Comparison of ENCODE assay signal across 14 cellular contexts in the genomic region with DNA sequence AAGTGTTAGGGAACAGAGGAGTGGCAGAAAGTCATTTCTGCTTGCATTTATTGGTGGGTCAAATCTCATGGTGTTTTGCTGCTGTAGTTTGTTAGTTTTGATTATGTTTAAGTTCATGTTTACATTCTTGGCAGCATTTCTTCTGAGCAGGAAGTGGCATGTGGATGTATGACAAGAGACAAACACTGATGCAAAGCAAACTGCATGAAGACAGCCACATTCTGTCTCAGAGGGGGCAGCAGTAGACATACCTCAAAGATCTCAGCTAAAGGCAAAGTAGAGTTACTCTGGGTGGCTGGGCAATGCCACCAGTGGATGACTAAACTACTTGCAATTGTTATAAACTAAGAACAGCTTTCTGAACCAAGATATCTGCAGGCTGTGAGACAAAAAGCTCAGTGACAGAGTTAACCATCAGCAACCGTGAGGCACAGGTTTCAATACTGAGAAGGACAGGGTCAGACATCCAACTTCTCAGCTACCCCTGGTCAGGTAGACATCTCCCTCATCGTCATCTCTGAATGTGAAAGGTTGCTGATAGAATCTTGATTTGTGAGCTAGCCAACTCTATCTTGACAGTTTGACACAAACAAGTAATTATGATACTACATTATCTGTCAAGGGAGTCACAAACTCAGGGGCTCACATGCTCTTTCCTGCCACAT. TPM values are rescaled to one million over a fixed set of nuclear protein-coding genes. Genes with fewer than 3 reads are reported as not detected.
DNase-seq lines count a peak whose midpoint lies in the region; ATAC-seq, FAIRE-seq and TF ChIP-seq lines count a peak whose summit lies in the region.
"Had no signal": no experiment of that assay in that cellular context is flagged by ENCODE, and none has a peak within 500 bp of the region (broad histone marks: within the 10 kb centered on the region; RNA-seq: fewer than 3 reads in every experiment).

No MANE protein-coding gene starts in this region.

- H3K9ac ChIP-seq in GM12878 (ENCODE audit: control insufficient read depth, insufficient read depth, low read length), result no peak overlapping the region

- intact Hi-C loops in activated naive CD4-positive, alpha-beta T cell treated with anti-CD3 and anti-CD28 coated beads for 36 hours (cut with micrococcal nuclease), result no loop called here
- intact Hi-C loops in GM12878 (cut with micrococcal nuclease; ENCODE audit: unreplicated experiment), result loop anchor here (5.0 kb wide), 3 partner anchors 80 to 540 kb away; a partner anchor contains a TSS

- TF ChIP-seq EP300 in GM12878 (IDR thresholded peaks at IDR 0.05; ENCODE audit: borderline replicate concordance in 1 of 2, control insufficient read depth in 1 of 2, low read depth in 2 of 2, low read length in 2 of 2), result no peak

- H2AFZ ChIP-seq in GM12878 (ENCODE audit: control insufficient read depth, low read depth, low read length), result no peak overlapping the region

- TF ChIP-seq RAD21 in GM12878 (IDR thresholded peaks at IDR 0.05; ENCODE audit: insufficient read depth, low read depth, low read length), result no peak

- RAD21 ChIA-PET in GM12878 (lab: Charles Lee; ENCODE audit: unreplicated experiment), result interaction anchor here (0.9 to 1.7 kb wide), 2 partner anchors 375 to 377 kb away, joined by 3 to 9 read pairs; no protein-coding TSS in a partner anchor

- DNase-seq in activated naive CD4-positive, alpha-beta T cell treated with anti-CD3 and anti-CD28 coated beads, Interleukin-2, amount 10 ng/mL, durations not matched to agents 7 days and 5 days, result no peak
- DNase-seq in activated naive CD4-positive, alpha-beta T cell treated with anti-CD3 and anti-CD28 coated beads for 36 hours, result no peak
- DNase-seq in GM12878 (ENCODE audit: low read depth, low spot score) (no peak), WERI-Rb-1 (no peak), small intestine (no peak), NCI-H1436 treated with DMSO at 0.1 percent for 48 hours (lab: John Stamatoyannopoulos, UW) (no peak)
- no peak for DNase-seq in stimulated activated naive B cell treated with anti-CD40 and anti-IgM and Interleukin-4, amounts not matched to agents 10 μg/mL and 1 μg/mL and 100 μg/mL, for 72 hours
- DNase-seq: activated T-cell treated with anti-CD3 and anti-CD28 coated beads, Interleukin-2, amount 50 U/mL, for 4 hours; NCI-H2107; NK-92 treated with Interleukin-12 subunit alpha and Interleukin-12 subunit beta, amount 100 ng/mL, for 24 hours; SHP77 treated with DMSO at 0.1 percent for 48 hours; upper lobe of left lung had no signal

- peaks cover 3% of the 10 kb centered on the region for H3K9me3 Mint-ChIP-seq in activated naive CD4-positive, alpha-beta T cell treated with anti-CD3 and anti-CD28 coated beads, Interleukin-2, amount 10 ng/mL, durations not matched to agents 7 days and 5 days
- H3K9me3 Mint-ChIP-seq in activated naive CD4-positive, alpha-beta T cell treated with anti-CD3 and anti-CD28 coated beads for 36 hours, result peaks cover 4% of the 10 kb centered on the region
- peaks cover 15 to 24% of the 10 kb centered on the region in 2 donors for H3K9me3 Mint-ChIP-seq in stimulated activated naive B cell treated with anti-CD40 and anti-IgM and Interleukin-4, amounts not matched to agents 10 μg/mL and 1 μg/mL and 100 μg/mL, for 72 hours

- H3K9me3 ChIP-seq in GM12878 (replicated peaks; ENCODE audit: control insufficient read depth, insufficient read depth, low read length), result no peaks in the 10 kb centered on the region
- no peaks in the 10 kb centered on the region for H3K9me3 ChIP-seq in WERI-Rb-1 (ENCODE audit: severe bottlenecking)
- no peaks in the 10 kb centered on the region for H3K9me3 ChIP-seq in small intestine (ENCODE audit: control insufficient read depth, low read depth)
- H3K9me3 ChIP-seq: upper lobe of left lung had no signal

- no peak for TF ChIP-seq CTCF in GM12878 (IDR thresholded peaks at IDR 0.05 in 2 of 3, conservative IDR thresholded peaks at IDR 0.05 in 1 of 3; ENCODE audit: control insufficient read depth in 2 of 3, extremely low read depth in 1 of 3, insufficient read depth in 1 of 3, low read depth in 3 of 3, low read length in 3 of 3)
- no peak for TF ChIP-seq CTCF in WERI-Rb-1 (IDR thresholded peaks at IDR 0.05; ENCODE audit: low read depth, low read length)

- SMC1A ChIA-PET in GM12878 (lab: Charles Lee; ENCODE audit: uncharacterized antibody, unreplicated experiment), result interaction anchor here (0.6 to 1.3 kb wide), 3 partner anchors 24 to 81 kb away, joined by 3 to 4 read pairs (median 3); no protein-coding TSS in a partner anchor

- no peak overlapping the region for H3K27ac ChIP-seq in GM12878 (ENCODE audit: control insufficient read depth, insufficient read depth)
- no peak overlapping the region for H3K27ac ChIP-seq in WERI-Rb-1
- no peak overlapping the region for H3K27ac ChIP-seq in small intestine (ENCODE audit: low read depth in 1 of 2, low read length in 1 of 2)
- H3K27ac ChIP-seq: upper lobe of left lung had no signal

- H3K4me3 ChIP-seq in GM12878 (no peak overlapping the region), WERI-Rb-1 (ENCODE audit: low read depth, low read length) (no peak overlapping the region), small intestine (ENCODE audit: low read depth in 1 of 2, low read length in 2 of 2) (no peak overlapping the region)
- H3K4me3 ChIP-seq: upper lobe of left lung had no signal

- H3K27ac Mint-ChIP-seq in activated naive CD4-positive, alpha-beta T cell treated with anti-CD3 and anti-CD28 coated beads, Interleukin-2, amount 10 ng/mL, durations not matched to agents 7 days and 5 days, result peak overlapping the region; percentile 47
- H3K27ac Mint-ChIP-seq in activated naive CD4-positive, alpha-beta T cell treated with anti-CD3 and anti-CD28 coated beads for 36 hours, result no peak overlapping the region
- H3K27ac Mint-ChIP-seq in stimulated activated naive B cell treated with anti-CD40 and anti-IgM and Interleukin-4, amounts not matched to agents 10 μg/mL and 1 μg/mL and 100 μg/mL, for 72 hours, result no peak overlapping the region
- H3K27ac Mint-ChIP-seq: brain had no signal

- ATAC-seq in HG03103 (IDR thresholded peaks at IDR 0.05; ENCODE audit: low read depth, unreplicated experiment) (peak; percentile 49), GM12878 (peak; percentile 52)
- peak; percentile 31 to 48 for ATAC-seq in stimulated activated naive B cell treated with anti-CD40 and anti-IgM and Interleukin-4, amounts not matched to agents 10 μg/mL and 1 μg/mL and 100 μg/mL, for 72 hours (replicated peaks)

- POLR2A ChIA-PET in GM12878 (lab: Charles Lee), result no interaction called here

- FAIRE-seq in GM12878 (lab: Jason Lieb, UNC) (no peak), small intestine (lab: Jason Lieb, UNC) (no peak)

- H3K4me2 ChIP-seq in GM12878 (ENCODE audit: control insufficient read depth, insufficient read depth), result no peak overlapping the region

- peaks cover 12% of the 10 kb centered on the region for H3K4me1 Mint-ChIP-seq in activated naive CD4-positive, alpha-beta T cell treated with anti-CD3 and anti-CD28 coated beads, Interleukin-2, amount 10 ng/mL, durations not matched to agents 7 days and 5 days
- H3K4me1 Mint-ChIP-seq in activated naive CD4-positive, alpha-beta T cell treated with anti-CD3 and anti-CD28 coated beads for 36 hours (ENCODE audit: low read depth), result no peaks in the 10 kb centered on the region
- H3K4me1 Mint-ChIP-seq in stimulated activated naive B cell treated with anti-CD40 and anti-IgM and Interleukin-4, amounts not matched to agents 10 μg/mL and 1 μg/mL and 100 μg/mL, for 72 hours, result peaks cover 16 to 42% of the 10 kb centered on the region in 2 donors
- H3K4me1 Mint-ChIP-seq: brain had no signal

- H3K4me3 Mint-ChIP-seq in activated naive CD4-positive, alpha-beta T cell treated with anti-CD3 and anti-CD28 coated beads, Interleukin-2, amount 10 ng/mL, durations not matched to agents 7 days and 5 days, result no peak overlapping the region
- H3K4me3 Mint-ChIP-seq in activated naive CD4-positive, alpha-beta T cell treated with anti-CD3 and anti-CD28 coated beads for 36 hours, result no peak overlapping the region
- no peak overlapping the region for H3K4me3 Mint-ChIP-seq in stimulated activated naive B cell treated with anti-CD40 and anti-IgM and Interleukin-4, amounts not matched to agents 10 μg/mL and 1 μg/mL and 100 μg/mL, for 72 hours
- H3K4me3 Mint-ChIP-seq: activated T-cell treated with anti-CD3 and anti-CD28 coated beads, Interleukin-2, amount 50 U/mL, for 4 hours; brain had no signal

- H4K20me1 ChIP-seq in GM12878 (ENCODE audit: control insufficient read depth, insufficient read depth), result no peaks in the 10 kb centered on the region

- CTCF ChIA-PET in activated naive CD4-positive, alpha-beta T cell treated with anti-CD3 and anti-CD28 coated beads, Interleukin-2, amount 10 ng/mL, durations not matched to agents 7 days and 5 days (lab: Charles Lee), result no interaction called here
- CTCF ChIA-PET in activated naive CD4-positive, alpha-beta T cell treated with anti-CD3 and anti-CD28 coated beads for 36 hours (lab: Charles Lee), result no interaction called here
- CTCF ChIA-PET in GM12878 (lab: Yijun Ruan, JAX), result interaction anchor here (0.8 to 2.4 kb wide), 6 partner anchors 7 to 342 kb away, joined by 3 to 10 read pairs (median 4); no protein-coding TSS in a partner anchor

- no peaks in the 10 kb centered on the region for H3K27me3 ChIP-seq in GM12878 (replicated peaks in 1 of 2; ENCODE audit: control insufficient read depth in 2 of 2, insufficient read depth in 2 of 2, low read length in 1 of 2)
- H3K27me3 ChIP-seq in WERI-Rb-1 (ENCODE audit: insufficient read depth, low read depth, severe bottlenecking), result no peaks in the 10 kb centered on the region
- H3K27me3 ChIP-seq in small intestine (ENCODE audit: control insufficient read depth in 2 of 2, insufficient read depth in 2 of 2, low read length in 2 of 2), result no peaks in the 10 kb centered on the region

- no peaks in the 10 kb centered on the region for H3K27me3 Mint-ChIP-seq in activated naive CD4-positive, alpha-beta T cell treated with anti-CD3 and anti-CD28 coated beads, Interleukin-2, amount 10 ng/mL, durations not matched to agents 7 days and 5 days
- peaks cover 4% of the 10 kb centered on the region for H3K27me3 Mint-ChIP-seq in activated naive CD4-positive, alpha-beta T cell treated with anti-CD3 and anti-CD28 coated beads for 36 hours (ENCODE audit: low read depth)
- no peaks in the 10 kb centered on the region for H3K27me3 Mint-ChIP-seq in stimulated activated naive B cell treated with anti-CD40 and anti-IgM and Interleukin-4, amounts not matched to agents 10 μg/mL and 1 μg/mL and 100 μg/mL, for 72 hours
- H3K27me3 Mint-ChIP-seq: brain had no signal

- BruUV-seq in GM12878 (replicated peaks; lab: Mats Ljungman, UMichigan), result no TSS peak

- no peak for TF ChIP-seq POLR2A in GM12878 (IDR thresholded peaks at IDR 0.05; ENCODE audit: low read depth, low read length)

- in situ Hi-C loops in GM12878 (cut with MboI), result no loop called here

- H3K79me2 ChIP-seq in GM12878 (ENCODE audit: control insufficient read depth, insufficient read depth, low read length), result no peaks in the 10 kb centered on the region

- H3K4me1 ChIP-seq in GM12878 (ENCODE audit: control insufficient read depth, insufficient read depth, low read length) (no peaks in the 10 kb centered on the region), small intestine (ENCODE audit: control insufficient read depth in 2 of 2, insufficient read depth in 1 of 2, low read depth in 1 of 2, low read length in 1 of 2) (peaks cover 5 to 7% of the 10 kb centered on the region in 2 donors)
- H3K4me1 ChIP-seq: upper lobe of left lung had no signal

- peaks cover 15% of the 10 kb centered on the region for H3K36me3 Mint-ChIP-seq in activated naive CD4-positive, alpha-beta T cell treated with anti-CD3 and anti-CD28 coated beads, Interleukin-2, amount 10 ng/mL, durations not matched to agents 7 days and 5 days
- peaks cover 3% of the 10 kb centered on the region for H3K36me3 Mint-ChIP-seq in activated naive CD4-positive, alpha-beta T cell treated with anti-CD3 and anti-CD28 coated beads for 36 hours (ENCODE audit: low read depth)
- peaks cover 26 to 38% of the 10 kb centered on the region in 2 donors for H3K36me3 Mint-ChIP-seq in stimulated activated naive B cell treated with anti-CD40 and anti-IgM and Interleukin-4, amounts not matched to agents 10 μg/mL and 1 μg/mL and 100 μg/mL, for 72 hours
- H3K36me3 Mint-ChIP-seq: brain had no signal

- 46% methylated on average over 2 of the region's 2 CpGs for WGBS in GM12878 (ENCODE audit: insufficient coverage, insufficient replicate concordance, low lambda C conversion rate, missing lambda C conversion rate)
- WGBS in small intestine, 3 donors, result 44 to 80% (median 65%) methylated on average over 2 of the region's 2 CpGs

- H3K36me3 ChIP-seq in GM12878 (ENCODE audit: control insufficient read depth in 2 of 2, insufficient read depth in 2 of 2, low read length in 1 of 2), result no peaks in the 10 kb centered on the region
- no peaks in the 10 kb centered on the region for H3K36me3 ChIP-seq in WERI-Rb-1
- peaks cover 0 to 3% of the 10 kb centered on the region in 2 donors for H3K36me3 ChIP-seq in small intestine (ENCODE audit: control insufficient read depth in 2 of 2, insufficient read depth in 2 of 2, low read length in 2 of 2)
- H3K36me3 ChIP-seq: upper lobe of left lung had no signal

RNA-seq across cellular contexts. Expression of a gene that starts 16.4 kb away (rescaled TPM):
- 1 to 10 TPM; 1.5 to 2.1 TPM for total RNA-seq in activated naive CD4-positive, alpha-beta T cell treated with anti-CD3 and anti-CD28 coated beads for 36 hours
- 3.0 and 5.1 TPM in 2 replicates for total RNA-seq in GM12878 (2013; cell fraction: nucleolus; rRNA removed)
- total RNA-seq in GM12878 (2014; rRNA removed), result 0.96 and 1.4 TPM in 2 replicates
- 1.7 and 1.9 TPM in 2 replicates for total RNA-seq in GM12878 (2014; rRNA removed; fragmentation: Illumina TruSeq; extraction: Trizol)
- total RNA-seq in GM12878 (2021), result 1.0 and 1.4 TPM in 2 replicates
- 0.45 TPM for polyA plus RNA-seq in GM12878 (2011; ENCODE audit: low read depth)
- 1.1 and 2.6 TPM in 2 replicates for polyA plus RNA-seq in GM12878 (2011; rRNA removed)
- polyA plus RNA-seq in GM12878 (2011; cell fraction: cytosol; rRNA removed), result 0.20 and 0.39 TPM in 2 replicates
- 0.98 and 1.6 TPM in 2 replicates for polyA plus RNA-seq in GM12878 (2011; cell fraction: nucleus; rRNA removed)
- polyA plus RNA-seq in GM12878 (2012), result 0.45 and 0.91 TPM in 2 replicates
- polyA plus RNA-seq in GM12878 (2014; fragmentation: Illumina TruSeq; extraction: Trizol), result 1.1 and 1.7 TPM in 2 replicates
- under 1 TPM; 0.56 to 0.66 TPM for polyA plus RNA-seq in GM12878 (2014; fragmentation: Nextera tagmentation; extraction: Ambion mirVana)
- 0.53 and 0.67 TPM in 2 replicates for polyA plus RNA-seq in GM12878 (2014; rRNA removed)
- 1 to 10 TPM; 2.8 to 3.7 TPM for polyA plus RNA-seq in GM12878 (2016; fragmentation: Nextera tagmentation; extraction: Ambion mirVana)
- polyA minus RNA-seq in GM12878 (2011; rRNA and poly(A)+ RNA removed), result 0.66 and 0.72 TPM in 2 replicates
- polyA minus RNA-seq in GM12878 (2011; cell fraction: cytosol; rRNA and poly(A)+ RNA removed), result 0.62 and 0.80 TPM in 2 replicates
- 0.57 and 0.85 TPM in 2 replicates for polyA minus RNA-seq in GM12878 (2011; cell fraction: nucleus; rRNA and poly(A)+ RNA removed)
- polyA plus RNA-seq in small intestine, result 10 to 100 TPM; 21.6 to 39.0 (median 37.8) TPM
